Comparison of ENCODE assay signal across 27 cellular contexts in genomic region chr2:123144082-123144481, GRCh38.
"Had no signal": no experiment of that assay in that cellular context is flagged by ENCODE, and none has a peak within 500 bp of the region (broad histone marks: within the 10 kb centered on the region; RNA-seq: fewer than 3 reads in every experiment).

No MANE protein-coding gene starts in this region.

- H3K4me1 Mint-ChIP-seq: natural killer cell; nephron; neural crest cell; stimulated activated effector memory CD8-positive, alpha-beta T cell treated with anti-CD3 and anti-CD28 coated beads, Interleukin-12 subunit alpha, Interleukin-12 subunit beta, amount 100 ng/mL, for 72 hours; stimulated activated naive B cell treated with anti-CD40 and anti-IgM and Interleukin-4, amounts not matched to agents 10 μg/mL and 1 μg/mL and 100 μg/mL, for 72 hours had no signal

- H3K27ac Mint-ChIP-seq: natural killer cell; nephron; stimulated activated effector memory CD8-positive, alpha-beta T cell treated with anti-CD3 and anti-CD28 coated beads, Interleukin-12 subunit alpha, Interleukin-12 subunit beta, amount 100 ng/mL, for 72 hours; stimulated activated naive B cell treated with anti-CD40 and anti-IgM and Interleukin-4, amounts not matched to agents 10 μg/mL and 1 μg/mL and 100 μg/mL, for 72 hours; stimulated activated naive CD8-positive, alpha-beta T cell treated with anti-CD3 and anti-CD28 coated beads, Interleukin-15, Interleukin-2, amounts not matched to agents 100 ng/mL and 50 ng/mL, for 24 hours had no signal

- ATAC-seq: natural killer cell; pancreas; right lobe of liver; stimulated activated effector memory CD8-positive, alpha-beta T cell treated with anti-CD3 and anti-CD28 coated beads, Interleukin-12 subunit alpha, Interleukin-12 subunit beta, amount 100 ng/mL, for 72 hours; stimulated activated naive B cell treated with anti-CD40 and anti-IgM and Interleukin-4, amounts not matched to agents 10 μg/mL and 1 μg/mL and 100 μg/mL, for 72 hours had no signal

- H3K4me1 ChIP-seq: pancreas, prostate gland, right atrium auricular region, right lobe of liver, stomach, thyroid gland, tibial nerve, upper lobe of left lung, vagina had no signal

- H3K4me3 ChIP-seq: pancreas, prostate gland, right lobe of liver, sigmoid colon, stomach, thoracic aorta, thyroid gland, upper lobe of left lung, vagina had no signal

- DNase-seq: natural killer cell; nucleus accumbens; pancreas; retina; right lobe of liver; sigmoid colon; small intestine; stimulated activated CD4-positive, alpha-beta T cell treated with anti-CD3 and anti-CD28 coated beads, Interleukin-15, amount 100 ng/mL, for 24 hours; stimulated activated CD4-positive, alpha-beta T cell treated with anti-CD3 and anti-CD28 coated beads, Interleukin-2, amount 100 ng/mL, for 24 hours; stimulated activated CD4-positive, alpha-beta T cell treated with anti-CD3 and anti-CD28 coated beads, Interleukin-2, amount 100 ng/mL, for 48 hours; stimulated activated CD4-positive, alpha-beta T cell treated with anti-CD3 and anti-CD28 coated beads, Interleukin-4, amount 100 ng/mL, for 24 hours; stimulated activated naive B cell treated with anti-CD40 and anti-IgM and Interleukin-4, amounts not matched to agents 10 μg/mL and 1 μg/mL and 100 μg/mL, for 72 hours; stimulated activated naive CD4-positive, alpha-beta T cell treated with Interleukin-2 at 50 U/mL for 16 hours; stomach; thyroid gland; trophoblast cell; upper lobe of left lung had no signal

- H3K27me3 Mint-ChIP-seq: stimulated activated naive B cell treated with anti-CD40 and anti-IgM and Interleukin-4, amounts not matched to agents 10 μg/mL and 1 μg/mL and 100 μg/mL, for 72 hours; stimulated activated naive CD8-positive, alpha-beta T cell treated with anti-CD3 and anti-CD28 coated beads, Interleukin-15, Interleukin-2, amounts not matched to agents 100 ng/mL and 50 ng/mL, for 24 hours had no signal

- H3K27ac ChIP-seq: neutrophil, pancreas, prostate gland, right atrium auricular region, right lobe of liver, sigmoid colon, stomach, thoracic aorta, thyroid gland, tibial nerve, upper lobe of left lung, vagina had no signal

- H3K4me3 Mint-ChIP-seq: natural killer cell; nephron; neural crest cell; stimulated activated effector memory CD8-positive, alpha-beta T cell treated with anti-CD3 and anti-CD28 coated beads, Interleukin-12 subunit alpha, Interleukin-12 subunit beta, amount 100 ng/mL, for 72 hours; stimulated activated naive B cell treated with anti-CD40 and anti-IgM and Interleukin-4, amounts not matched to agents 10 μg/mL and 1 μg/mL and 100 μg/mL, for 72 hours; stimulated activated naive CD8-positive, alpha-beta T cell treated with anti-CD3 and anti-CD28 coated beads, Interleukin-15, Interleukin-2, amounts not matched to agents 100 ng/mL and 50 ng/mL, for 24 hours had no signal

- H3K36me3 ChIP-seq: neutrophil, pancreas, prostate gland, right atrium auricular region, right lobe of liver, sigmoid colon, stomach, thoracic aorta, thyroid gland, tibial nerve, upper lobe of left lung, vagina had no signal

- H3K27me3 ChIP-seq: neutrophil, pancreas, right atrium auricular region, right lobe of liver, sigmoid colon, stomach, thyroid gland, tibial nerve, upper lobe of left lung, vagina had no signal

- H3K9me3 ChIP-seq: neutrophil, pancreas, prostate gland, right atrium auricular region, right lobe of liver, thoracic aorta, thyroid gland, tibial nerve, upper lobe of left lung, vagina had no signal

- H3K36me3 Mint-ChIP-seq: stimulated activated effector memory CD8-positive, alpha-beta T cell treated with anti-CD3 and anti-CD28 coated beads, Interleukin-12 subunit alpha, Interleukin-12 subunit beta, amount 100 ng/mL, for 72 hours; stimulated activated naive B cell treated with anti-CD40 and anti-IgM and Interleukin-4, amounts not matched to agents 10 μg/mL and 1 μg/mL and 100 μg/mL, for 72 hours had no signal
